Comparison of ENCODE assay signal across 1 cellular context in the genomic region with DNA sequence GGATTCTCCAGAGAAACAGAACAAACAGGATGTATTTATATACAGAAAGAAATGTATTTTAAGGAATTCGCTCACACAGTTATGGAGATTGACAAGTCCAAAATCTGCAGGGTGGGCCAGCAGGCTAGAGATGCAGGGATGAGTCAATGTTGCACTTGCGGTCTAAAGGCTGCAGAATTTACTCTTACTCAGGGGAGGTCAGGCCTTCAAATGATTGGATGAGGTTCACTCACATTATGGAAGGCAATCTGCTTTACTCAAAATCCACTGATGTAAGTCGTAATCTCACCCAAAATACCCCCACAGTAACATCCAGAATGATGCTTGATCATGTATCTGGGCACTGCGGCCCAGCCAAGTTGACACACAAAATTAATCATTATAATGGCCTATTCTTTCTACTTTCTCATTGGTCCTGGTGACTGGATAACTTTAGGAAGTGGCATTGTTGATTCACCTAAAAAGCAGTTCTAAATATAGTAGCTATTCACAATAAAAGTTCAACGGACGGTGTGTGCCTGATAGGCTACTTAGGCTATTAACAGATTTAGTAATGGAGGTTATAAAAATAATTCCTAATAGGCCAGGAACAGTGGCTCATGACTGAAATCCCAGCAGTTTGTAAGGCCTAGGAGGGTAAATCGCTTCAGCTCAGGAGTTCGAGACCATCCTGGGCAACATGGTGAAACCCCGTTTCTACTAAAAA.
TF ChIP-seq lines count a peak whose summit lies in the region.

No MANE protein-coding gene starts in this region.

TF ChIP-seq in IMR-90, 13 proteins besides CTCF, POLR2A, EP300 and RAD21:
- no peak for TF ChIP-seq FOS (IDR thresholded peaks at IDR 0.05; ENCODE audit: low read depth, low read length)
- TF ChIP-seq, protein P1, sequence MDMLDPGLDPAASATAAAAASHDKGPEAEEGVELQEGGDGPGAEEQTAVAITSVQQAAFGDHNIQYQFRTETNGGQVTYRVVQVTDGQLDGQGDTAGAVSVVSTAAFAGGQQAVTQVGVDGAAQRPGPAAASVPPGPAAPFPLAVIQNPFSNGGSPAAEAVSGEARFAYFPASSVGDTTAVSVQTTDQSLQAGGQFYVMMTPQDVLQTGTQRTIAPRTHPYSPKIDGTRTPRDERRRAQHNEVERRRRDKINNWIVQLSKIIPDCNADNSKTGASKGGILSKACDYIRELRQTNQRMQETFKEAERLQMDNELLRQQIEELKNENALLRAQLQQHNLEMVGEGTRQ (IDR thresholded peaks at IDR 0.05; ENCODE audit: low read depth, low read length), result no peak
TF ChIP-seq in IMR-90: peak in this region for 0.
